ENCODE assay signal across 1 cellular context in the genomic region with DNA sequence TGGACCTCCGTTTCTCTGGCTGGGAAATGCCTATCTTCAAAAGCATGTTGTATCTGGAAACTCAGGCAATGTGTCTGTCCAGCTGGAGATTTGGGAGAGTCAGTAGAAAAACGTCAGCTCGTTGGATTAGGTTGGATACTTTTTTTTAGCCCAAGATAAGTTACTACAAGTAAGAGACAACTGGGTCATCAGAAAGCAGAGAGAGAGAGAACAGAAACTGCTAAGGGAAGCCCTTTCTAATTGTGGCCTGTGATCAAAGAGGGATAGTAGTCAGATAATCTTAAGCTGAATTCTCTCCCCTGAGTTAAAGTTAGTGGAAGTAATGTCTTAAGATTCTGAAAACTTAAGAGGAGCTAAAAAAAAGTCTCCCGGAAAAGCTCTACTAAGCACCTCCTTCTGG.
TF ChIP-seq lines count a peak whose summit lies in the region.

No MANE protein-coding gene starts in this region.

TF ChIP-seq in HepG2, 621 proteins besides CTCF, POLR2A, EP300 and RAD21:
- no peak for TF ChIP-seq ZNF564 (CRISPR knock-in tag; IDR thresholded peaks at IDR 0.05)
- TF ChIP-seq ZFP36L1 (CRISPR knock-in tag; IDR thresholded peaks at IDR 0.05), result no peak
- TF ChIP-seq U2AF2 (IDR thresholded peaks at IDR 0.05; ENCODE audit: low read depth, low read length), result no peak
- no peak for TF ChIP-seq ZBTB3 (CRISPR knock-in tag; IDR thresholded peaks at IDR 0.05; ENCODE audit: borderline replicate concordance, low read depth)
